Comparison of ENCODE assay signal across 3 cellular contexts in the genomic region with DNA sequence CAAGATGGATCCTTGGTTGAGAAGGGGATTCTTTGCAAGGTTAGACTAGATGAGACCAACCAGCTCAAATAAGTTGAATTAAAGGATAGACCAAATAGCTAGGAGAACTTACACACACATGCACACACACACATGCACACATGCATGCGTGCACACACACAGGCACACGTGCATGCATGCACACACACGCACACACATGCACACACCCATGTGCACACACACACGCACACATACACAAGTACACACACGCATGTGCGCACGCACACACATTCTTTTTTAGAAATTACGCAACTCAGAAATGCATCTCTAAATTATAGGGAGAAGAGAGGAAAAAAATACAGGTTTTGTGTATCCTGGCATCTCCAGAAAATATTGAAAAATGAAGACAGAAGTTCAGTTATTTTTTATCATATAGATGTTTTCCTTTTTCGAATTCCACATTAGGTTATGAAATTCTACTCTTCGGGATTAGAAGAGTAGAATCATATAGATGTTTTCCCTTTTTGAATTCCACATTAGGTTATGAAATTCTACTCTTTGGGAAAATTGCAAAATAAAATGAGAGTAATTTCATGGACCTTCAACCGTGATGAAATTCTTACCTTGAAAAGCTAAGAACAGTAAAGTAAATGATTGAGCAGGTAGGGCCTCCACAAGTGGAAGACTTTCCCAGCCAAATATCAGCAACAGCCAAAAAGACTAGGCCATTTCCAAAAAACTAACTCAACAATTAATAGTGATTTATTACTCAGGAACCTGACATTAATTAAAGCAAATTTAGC.
A peak's percentile ranks its signal among the peaks of the same experiment; 100 is the strongest.
TF ChIP-seq lines count a peak whose summit lies in the region.

No MANE protein-coding gene starts in this region.

TF ChIP-seq in HEK293, 187 proteins besides CTCF, POLR2A, EP300 and RAD21:
- TF ChIP-seq BCL11B (tag by site-specific recombination; IDR thresholded peaks at IDR 0.05; ENCODE audit: low read depth) = no peak
- TF ChIP-seq PRDM1 (tag by site-specific recombination; IDR thresholded peaks at IDR 0.05) = no peak
- TF ChIP-seq, protein P1, sequence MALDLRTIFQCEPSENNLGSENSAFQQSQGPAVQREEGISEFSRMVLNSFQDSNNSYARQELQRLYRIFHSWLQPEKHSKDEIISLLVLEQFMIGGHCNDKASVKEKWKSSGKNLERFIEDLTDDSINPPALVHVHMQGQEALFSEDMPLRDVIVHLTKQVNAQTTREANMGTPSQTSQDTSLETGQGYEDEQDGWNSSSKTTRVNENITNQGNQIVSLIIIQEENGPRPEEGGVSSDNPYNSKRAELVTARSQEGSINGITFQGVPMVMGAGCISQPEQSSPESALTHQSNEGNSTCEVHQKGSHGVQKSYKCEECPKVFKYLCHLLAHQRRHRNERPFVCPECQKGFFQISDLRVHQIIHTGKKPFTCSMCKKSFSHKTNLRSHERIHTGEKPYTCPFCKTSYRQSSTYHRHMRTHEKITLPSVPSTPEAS (tag by site-specific recombination; IDR thresholded peaks at IDR 0.05) = peak; percentile 87
TF ChIP-seq in HEK293: peak in this region for 1.

TF ChIP-seq in GM12878, 131 proteins besides CTCF, POLR2A, EP300 and RAD21:
- TF ChIP-seq BCL3 (IDR thresholded peaks at IDR 0.05; ENCODE audit: borderline replicate concordance, insufficient read depth, low read depth, low read length, poor library complexity, severe bottlenecking) (peak; percentile 65), CHD4 (IDR thresholded peaks at IDR 0.05) (no peak), BRCA1 (IDR thresholded peaks at IDR 0.05; ENCODE audit: low read depth, low read length) (no peak), CBX3 (IDR thresholded peaks at IDR 0.05; ENCODE audit: borderline replicate concordance, low read depth) (no peak), CBFB (IDR thresholded peaks at IDR 0.05; ENCODE audit: low read depth) (no peak)

TF ChIP-seq in HepG2, 621 proteins besides CTCF, POLR2A, EP300 and RAD21:
- TF ChIP-seq CEBPB (IDR thresholded peaks at IDR 0.05; ENCODE audit: borderline replicate concordance, low read depth, low read length) (peak; percentile 16; the same call in 1 of the 2 replicates), KLF12 (CRISPR knock-in tag; IDR thresholded peaks at IDR 0.05; ENCODE audit: borderline replicate concordance) (no peak), MNT (IDR thresholded peaks at IDR 0.05) (peak; percentile 58), FOXP1 (IDR thresholded peaks at IDR 0.05) (no peak), FOXP1 (CRISPR knock-in tag; IDR thresholded peaks at IDR 0.05) (no peak), ZNF367 (CRISPR knock-in tag; IDR thresholded peaks at IDR 0.05; ENCODE audit: borderline replicate concordance) (no peak)
